Comparison of ENCODE assay signal across 8 cellular contexts in genomic region chr2:28449489-28450395, GRCh38. TPM values are rescaled to one million over a fixed set of nuclear protein-coding genes. Genes with fewer than 3 reads are reported as not detected.
DNase-seq lines count a peak whose midpoint lies in the region; ATAC-seq and TF ChIP-seq lines count a peak whose summit lies in the region.

No MANE protein-coding gene starts in this region.

- no peaks in the 10 kb centered on the region for H3K4me1 Mint-ChIP-seq in progenitor cell of endocrine pancreas (ENCODE audit: low read depth)

- H3K36me3 ChIP-seq in neuronal stem cell (replicated peaks in 1 of 2; ENCODE audit: control insufficient read depth in 2 of 2, insufficient read depth in 2 of 2, low read length in 2 of 2) = no peaks in the 10 kb centered on the region

- no peak overlapping the region for H2BK5ac ChIP-seq in neuronal stem cell (ENCODE audit: low read length)

- H3K18ac ChIP-seq in neuronal stem cell (ENCODE audit: low read length) = no peak overlapping the region

- H2AFZ ChIP-seq in neuronal stem cell (ENCODE audit: low read length) = no peak overlapping the region

- H3K4ac ChIP-seq in neuronal stem cell (ENCODE audit: low read length) = no peak overlapping the region

- H4K8ac ChIP-seq in neuronal stem cell (ENCODE audit: low read depth, low read length) = no peak overlapping the region

- no peak overlapping the region for H2BK120ac ChIP-seq in neuronal stem cell (ENCODE audit: low read depth, low read length)

- no peak overlapping the region for H3K4me3 ChIP-seq in neuronal stem cell (ENCODE audit: low read length in 2 of 2)

- H3K4me1 ChIP-seq in foreskin keratinocyte (peaks cover 44% of the 10 kb centered on the region), neuronal stem cell (ENCODE audit: control insufficient read depth in 2 of 2, insufficient read depth in 1 of 2, low read depth in 1 of 2, low read length in 2 of 2) (peaks cover 0 to 2% of the 10 kb centered on the region in 2 donors)

- no peak overlapping the region for H2BK15ac ChIP-seq in neuronal stem cell (ENCODE audit: low read length)

- no peak overlapping the region for H2BK12ac ChIP-seq in neuronal stem cell (ENCODE audit: low read length)

- H4K91ac ChIP-seq in neuronal stem cell (ENCODE audit: low read depth, low read length, poor library complexity) = no peak overlapping the region

- H3K27ac Mint-ChIP-seq in progenitor cell of endocrine pancreas = no peak overlapping the region

- H3K36me3 Mint-ChIP-seq in progenitor cell of endocrine pancreas (ENCODE audit: insufficient read depth) = no peaks in the 10 kb centered on the region

- TF ChIP-seq CTCF in foreskin keratinocyte (conservative IDR thresholded peaks at IDR 0.05) (no peak), progenitor cell of endocrine pancreas (IDR thresholded peaks at IDR 0.05; ENCODE audit: unreplicated experiment) (no peak)

- ATAC-seq in foreskin keratinocyte = peak; percentile 18
- ATAC-seq in HG02884 (IDR thresholded peaks at IDR 0.05; ENCODE audit: unreplicated experiment) = no peak
- no peak for ATAC-seq in GM19324 (IDR thresholded peaks at IDR 0.05; ENCODE audit: low FRiP score, unreplicated experiment)

- H3K27ac ChIP-seq in foreskin keratinocyte (peak overlapping the region; percentile 98), neuronal stem cell (replicated peaks; ENCODE audit: low read length) (no peak overlapping the region)

- no peak overlapping the region for H3K4me2 ChIP-seq in neuronal stem cell (ENCODE audit: insufficient read depth, low read length, poor library complexity, severe bottlenecking)

- no peaks in the 10 kb centered on the region for H3K9me3 ChIP-seq in neuronal stem cell (replicated peaks in 1 of 2; ENCODE audit: control insufficient read depth in 2 of 2, insufficient read depth in 1 of 2, low read depth in 1 of 2, low read length in 2 of 2)

- H3K27me3 ChIP-seq in foreskin keratinocyte = no peaks in the 10 kb centered on the region
- H3K27me3 ChIP-seq in neuronal stem cell (ENCODE audit: control insufficient read depth in 3 of 3, insufficient read depth in 3 of 3, low read depth in 1 of 3, low read length in 3 of 3) = peaks cover 0 to 8% (median 0%) of the 10 kb centered on the region in 3 experiments

- H3K23ac ChIP-seq in neuronal stem cell (ENCODE audit: low read depth, low read length, poor library complexity) = no peak overlapping the region

- no peaks in the 10 kb centered on the region for H3K79me1 ChIP-seq in neuronal stem cell (ENCODE audit: low read depth, low read length)

- no peaks in the 10 kb centered on the region for H3K27me3 Mint-ChIP-seq in progenitor cell of endocrine pancreas

- H3K14ac ChIP-seq in neuronal stem cell (ENCODE audit: low read length) = no peak overlapping the region

- H3K9me3 Mint-ChIP-seq in progenitor cell of endocrine pancreas (ENCODE audit: low read depth) = no peaks in the 10 kb centered on the region

- H2AK5ac ChIP-seq in neuronal stem cell (ENCODE audit: low read depth, low read length) = no peak overlapping the region

- no peak overlapping the region for H3K4me3 Mint-ChIP-seq in progenitor cell of endocrine pancreas (ENCODE audit: low read depth)

- DNase-seq in LoVo (ENCODE audit: low spot score) (peak; percentile 42), foreskin keratinocyte (peak in 1 of 2 donors; percentile 69), progenitor cell of endocrine pancreas (ENCODE audit: low spot score, unreplicated experiment) (no peak), neuronal stem cell (ENCODE audit: low spot score) (no peak)
- peak; percentile 89 for DNase-seq in activated CD8-positive, alpha-beta memory T cell treated with anti-CD3 and anti-CD28 coated beads for 24 hours
- DNase-seq in stimulated activated CD8-positive, alpha-beta memory T cell treated with anti-CD3 and anti-CD28 coated beads, Interleukin-4, amount 100 ng/mL, for 1 hour (ENCODE audit: low read depth in 2 of 2, low spot score in 1 of 2) = peak; percentile 17 to 25

- H3K9ac ChIP-seq in neuronal stem cell (ENCODE audit: low read depth, low read length, poor library complexity) = no peak overlapping the region

- no CpG with 5 or more reads among the region's 17 CpGs for WGBS in neuronal stem cell (ENCODE audit: extremely low coverage in 2 of 2, insufficient read length in 2 of 2, insufficient replicate concordance in 1 of 2), 2 donors

RNA-seq across cellular contexts. Expression of gene PLB1, which starts 46.1 kb away (rescaled TPM):
- total RNA-seq in foreskin keratinocyte = 3.7 and 3.8 TPM in 2 replicates
- polyA plus RNA-seq in foreskin keratinocyte = 2.1 and 2.2 TPM in 2 replicates
- 0.65 and 0.78 TPM in 2 replicates for total RNA-seq in progenitor cell of endocrine pancreas
- polyA plus RNA-seq in neuronal stem cell (2013, experiment 1 of 2) = 0.08 TPM
- polyA plus RNA-seq in neuronal stem cell (2013, experiment 2 of 2) = 0.07 TPM

RNA-seq across cellular contexts. Expression of gene FOSL2, which starts 57.1 kb away (rescaled TPM):
- total RNA-seq in foreskin keratinocyte (35.6 and 38.5 TPM in 2 replicates), progenitor cell of endocrine pancreas (38.4 and 42.5 TPM in 2 replicates)
- 13.6 and 16.9 TPM in 2 replicates for polyA plus RNA-seq in foreskin keratinocyte
- polyA plus RNA-seq in neuronal stem cell (2013, experiment 1 of 2) = 6.6 TPM
- polyA plus RNA-seq in neuronal stem cell (2013, experiment 2 of 2) = 6.6 TPM

Comparison
In these comparisons a context has a peak if more than half of its experiments do, and no peak if none do; other contexts are left out.
1. DNase-seq: peak in LoVo (single experiment), activated CD8-positive, alpha-beta memory T cell treated with anti-CD3 and anti-CD28 coated beads for 24 hours (single experiment) and stimulated activated CD8-positive, alpha-beta memory T cell treated with anti-CD3 and anti-CD28 coated beads, Interleukin-4, amount 100 ng/mL, for 1 hour (2 of 2); none in progenitor cell of endocrine pancreas (single experiment) and neuronal stem cell (single experiment).